ENCODE assay signal across 43 cellular contexts in the genomic region with DNA sequence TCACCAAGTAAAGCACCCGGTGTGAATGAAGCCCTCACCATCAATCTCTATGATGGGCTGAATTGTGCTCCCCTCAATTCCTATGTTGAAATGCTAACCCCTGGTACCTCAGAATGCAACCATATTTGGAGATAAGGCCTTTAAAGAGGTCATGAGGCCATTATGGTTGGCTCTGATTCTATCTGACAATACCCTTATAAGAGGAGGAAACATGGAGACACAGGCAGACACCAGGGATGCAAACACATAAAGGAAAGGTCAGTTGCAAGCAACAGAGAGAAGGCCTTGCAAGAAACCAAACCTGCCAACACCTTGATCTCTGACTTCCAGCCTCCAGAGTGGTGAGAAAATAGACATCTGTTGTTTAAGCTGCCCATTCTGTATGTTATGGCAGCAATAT. TPM values are rescaled to one million over a fixed set of nuclear protein-coding genes. Genes with fewer than 3 reads are reported as not detected.
"Had no signal": no experiment of that assay in that cellular context is flagged by ENCODE, and none has a peak within 500 bp of the region (broad histone marks: within the 10 kb centered on the region; RNA-seq: fewer than 3 reads in every experiment).

No MANE protein-coding gene starts in this region.

- H3K36me3 ChIP-seq: adrenal gland, ascending aorta, brain microvascular endothelial cell, breast epithelium, cardiac muscle cell had no signal

- ATAC-seq: activated naive CD4-positive, alpha-beta T cell treated with anti-CD3 and anti-CD28 coated beads, Interleukin-2, amount 50 U/mL, for 72 hours; activated naive CD8-positive, alpha-beta T cell treated with anti-CD3 and anti-CD28 coated beads, Interleukin-2, amount 50 U/mL, for 24 hours; activated T-cell treated with anti-CD3 and anti-CD28 coated beads, Interleukin-2, amount 50 U/mL, for 4 hours; activated T-cell treated with anti-CD3 and anti-CD28 coated beads, Interleukin-2, amount 50 U/mL, for 72 hours; activated T-helper 17 cell treated with anti-CD3 and anti-CD28 coated beads, Interleukin-2, amount 50 U/mL, for 72 hours; body of pancreas had no signal

- H3K27ac Mint-ChIP-seq: activated naive CD4-positive, alpha-beta T cell treated with anti-CD3 and anti-CD28 coated beads for 36 hours; activated naive CD4-positive, alpha-beta T cell treated with anti-CD3 and anti-CD28 coated beads, Interleukin-2, amount 10 ng/mL, durations not matched to agents 7 days and 5 days; activated naive CD4-positive, alpha-beta T cell treated with anti-CD3 and anti-CD28 coated beads, Interleukin-2, amount 50 U/mL, for 24 hours; activated naive CD4-positive, alpha-beta T cell treated with anti-CD3 and anti-CD28 coated beads, Interleukin-2, amount 50 U/mL, for 72 hours; activated naive CD8-positive, alpha-beta T cell; activated naive CD8-positive, alpha-beta T cell treated with anti-CD3 and anti-CD28 coated beads for 36 hours; activated naive CD8-positive, alpha-beta T cell treated with anti-CD3 and anti-CD28 coated beads, Interleukin-2, amount 10 ng/mL, durations not matched to agents 7 days and 5 days; activated naive CD8-positive, alpha-beta T cell treated with anti-CD3 and anti-CD28 coated beads, Interleukin-2, amount 50 U/mL, for 24 hours; activated T-cell treated with anti-CD3 and anti-CD28 coated beads, Interleukin-2, amount 50 U/mL, for 24 hours; activated T-cell treated with anti-CD3 and anti-CD28 coated beads, Interleukin-2, amount 50 U/mL, for 72 hours; activated T-helper 1 cell treated with anti-CD3 and anti-CD28 coated beads, Interleukin-12 subunit alpha, Interleukin-12 subunit beta, Interleukin-2, Interleukin-4 antibody, amounts not matched to agents 30 ng/mL and 10 ng/mL and 1 ng/mL, durations not matched to agents 14 hours and 24 hours and 36 hours; activated T-helper 17 cell treated with anti-CD3 and anti-CD28 coated beads, Interleukin-2, amount 50 U/mL, for 72 hours; activated T-helper 2 cell treated with anti-CD3 and anti-CD28 coated beads, Interferon-gamma antibody, Interleukin-2, Interleukin-4, amounts not matched to agents 10 μg/mL and 5 μg/mL and 100 μg/mL, durations not matched to agents 14 hours and 24 hours and 36 hours; brain had no signal

- H3K4me3 ChIP-seq: adrenal gland, ascending aorta, body of pancreas, breast epithelium, cardiac muscle cell had no signal

- FAIRE-seq: astrocyte, bronchial epithelial cell had no signal

- H3K4me3 Mint-ChIP-seq: activated naive CD4-positive, alpha-beta T cell treated with anti-CD3 and anti-CD28 coated beads for 36 hours; activated naive CD4-positive, alpha-beta T cell treated with anti-CD3 and anti-CD28 coated beads, Interleukin-2, amount 10 ng/mL, durations not matched to agents 7 days and 5 days; activated naive CD4-positive, alpha-beta T cell treated with anti-CD3 and anti-CD28 coated beads, Interleukin-2, amount 50 U/mL, for 24 hours; activated naive CD8-positive, alpha-beta T cell; activated naive CD8-positive, alpha-beta T cell treated with anti-CD3 and anti-CD28 coated beads for 36 hours; activated naive CD8-positive, alpha-beta T cell treated with anti-CD3 and anti-CD28 coated beads, Interleukin-2, amount 10 ng/mL, durations not matched to agents 7 days and 5 days; activated naive CD8-positive, alpha-beta T cell treated with anti-CD3 and anti-CD28 coated beads, Interleukin-2, amount 50 U/mL, for 24 hours; activated T-cell treated with anti-CD3 and anti-CD28 coated beads, Interleukin-2, amount 50 U/mL, for 24 hours; activated T-cell treated with anti-CD3 and anti-CD28 coated beads, Interleukin-2, amount 50 U/mL, for 4 hours; activated T-cell treated with anti-CD3 and anti-CD28 coated beads, Interleukin-2, amount 50 U/mL, for 72 hours; activated T-helper 1 cell treated with anti-CD3 and anti-CD28 coated beads, Interleukin-12 subunit alpha, Interleukin-12 subunit beta, Interleukin-2, Interleukin-4 antibody, amounts not matched to agents 30 ng/mL and 10 ng/mL and 1 ng/mL, durations not matched to agents 14 hours and 24 hours and 36 hours; activated T-helper 17 cell treated with anti-CD3 and anti-CD28 coated beads, Interleukin-2, amount 50 U/mL, for 72 hours; brain; central memory CD8-positive, alpha-beta T cell had no signal

- DNase-seq: activated effector memory CD4-positive, alpha-beta T cell treated with anti-CD3 and anti-CD28 coated beads, Interleukin-2, amount 50 U/mL, for 16 hours; activated effector memory CD4-positive, alpha-beta T cell treated with Interleukin-2 at 50 U/mL for 16 hours; activated gamma-delta T cell; activated gamma-delta T cell treated with Interleukin-2 at 50 U/mL for 16 hours; activated naive CD4-positive, alpha-beta T cell; activated naive CD4-positive, alpha-beta T cell treated with anti-CD3 and anti-CD28 coated beads for 36 hours; activated naive CD4-positive, alpha-beta T cell treated with anti-CD3 and anti-CD28 coated beads, Interleukin-2, amount 10 ng/mL, durations not matched to agents 7 days and 5 days; activated naive CD4-positive, alpha-beta T cell treated with anti-CD3 and anti-CD28 coated beads, Interleukin-2, amount 50 U/mL, for 16 hours; activated naive CD4-positive, alpha-beta T cell treated with Interleukin-2 at 50 U/mL for 16 hours; activated naive CD8-positive, alpha-beta T cell treated with anti-CD3 and anti-CD28 coated beads for 36 hours; activated naive CD8-positive, alpha-beta T cell treated with anti-CD3 and anti-CD28 coated beads, Interleukin-2, amount 10 ng/mL, durations not matched to agents 7 days and 5 days; activated naive CD8-positive, alpha-beta T cell treated with anti-CD3 and anti-CD28 coated beads, Interleukin-2, amount 50 U/mL, for 24 hours; activated T-cell treated with anti-CD3 and anti-CD28 coated beads, Interleukin-2, amount 50 U/mL, for 24 hours; activated T-cell treated with anti-CD3 and anti-CD28 coated beads, Interleukin-2, amount 50 U/mL, for 4 hours; activated T-cell treated with anti-CD3 and anti-CD28 coated beads, Interleukin-2, amount 50 U/mL, for 48 hours; activated T-cell treated with anti-CD3 and anti-CD28 coated beads, Interleukin-2, amount 50 U/mL, for 72 hours; adrenal gland; amniotic stem cell; amygdala; anterior cingulate cortex; aorta; body of pancreas; brain microvascular endothelial cell; caudate nucleus; central memory CD4-positive, alpha-beta T cell; cerebellar nuclear complex had no signal

- H3K27ac ChIP-seq: adrenal gland, ascending aorta, body of pancreas, brain microvascular endothelial cell, breast epithelium, cardiac muscle cell had no signal

- H3K36me3 Mint-ChIP-seq: activated naive CD4-positive, alpha-beta T cell treated with anti-CD3 and anti-CD28 coated beads, Interleukin-2, amount 10 ng/mL, durations not matched to agents 7 days and 5 days; activated naive CD4-positive, alpha-beta T cell treated with anti-CD3 and anti-CD28 coated beads, Interleukin-2, amount 50 U/mL, for 24 hours; activated naive CD4-positive, alpha-beta T cell treated with anti-CD3 and anti-CD28 coated beads, Interleukin-2, amount 50 U/mL, for 72 hours; activated naive CD8-positive, alpha-beta T cell; activated naive CD8-positive, alpha-beta T cell treated with anti-CD3 and anti-CD28 coated beads for 36 hours; activated naive CD8-positive, alpha-beta T cell treated with anti-CD3 and anti-CD28 coated beads, Interleukin-2, amount 10 ng/mL, durations not matched to agents 7 days and 5 days; brain had no signal

- H3K4me1 Mint-ChIP-seq: activated naive CD4-positive, alpha-beta T cell treated with anti-CD3 and anti-CD28 coated beads, Interleukin-2, amount 10 ng/mL, durations not matched to agents 7 days and 5 days; activated naive CD4-positive, alpha-beta T cell treated with anti-CD3 and anti-CD28 coated beads, Interleukin-2, amount 50 U/mL, for 24 hours; activated naive CD8-positive, alpha-beta T cell treated with anti-CD3 and anti-CD28 coated beads for 36 hours; activated naive CD8-positive, alpha-beta T cell treated with anti-CD3 and anti-CD28 coated beads, Interleukin-2, amount 10 ng/mL, durations not matched to agents 7 days and 5 days; activated naive CD8-positive, alpha-beta T cell treated with anti-CD3 and anti-CD28 coated beads, Interleukin-2, amount 50 U/mL, for 24 hours; activated T-helper 17 cell treated with anti-CD3 and anti-CD28 coated beads, Interleukin-2, amount 50 U/mL, for 72 hours; brain; central memory CD8-positive, alpha-beta T cell had no signal

- H3K4me1 ChIP-seq: adrenal gland, ascending aorta, body of pancreas, breast epithelium had no signal

- H3K9me3 ChIP-seq: adrenal gland, ascending aorta, body of pancreas, breast epithelium had no signal

- H3K9me3 Mint-ChIP-seq: activated naive CD4-positive, alpha-beta T cell treated with anti-CD3 and anti-CD28 coated beads for 36 hours; activated naive CD4-positive, alpha-beta T cell treated with anti-CD3 and anti-CD28 coated beads, Interleukin-2, amount 10 ng/mL, durations not matched to agents 7 days and 5 days; activated naive CD4-positive, alpha-beta T cell treated with anti-CD3 and anti-CD28 coated beads, Interleukin-2, amount 50 U/mL, for 24 hours; activated naive CD4-positive, alpha-beta T cell treated with anti-CD3 and anti-CD28 coated beads, Interleukin-2, amount 50 U/mL, for 72 hours; activated naive CD8-positive, alpha-beta T cell treated with anti-CD3 and anti-CD28 coated beads for 36 hours; activated naive CD8-positive, alpha-beta T cell treated with anti-CD3 and anti-CD28 coated beads, Interleukin-2, amount 10 ng/mL, durations not matched to agents 7 days and 5 days; activated naive CD8-positive, alpha-beta T cell treated with anti-CD3 and anti-CD28 coated beads, Interleukin-2, amount 50 U/mL, for 24 hours; activated T-cell treated with anti-CD3 and anti-CD28 coated beads, Interleukin-2, amount 50 U/mL, for 24 hours; activated T-cell treated with anti-CD3 and anti-CD28 coated beads, Interleukin-2, amount 50 U/mL, for 4 hours; activated T-cell treated with anti-CD3 and anti-CD28 coated beads, Interleukin-2, amount 50 U/mL, for 72 hours; activated T-helper 1 cell treated with anti-CD3 and anti-CD28 coated beads, Interleukin-12 subunit alpha, Interleukin-12 subunit beta, Interleukin-2, Interleukin-4 antibody, amounts not matched to agents 30 ng/mL and 10 ng/mL and 1 ng/mL, durations not matched to agents 14 hours and 24 hours and 36 hours; activated T-helper 17 cell treated with anti-CD3 and anti-CD28 coated beads, Interleukin-2, amount 50 U/mL, for 72 hours; activated T-helper 2 cell treated with anti-CD3 and anti-CD28 coated beads, Interferon-gamma antibody, Interleukin-2, Interleukin-4, amounts not matched to agents 10 μg/mL and 5 μg/mL and 100 μg/mL, durations not matched to agents 14 hours and 24 hours and 36 hours; brain; central memory CD8-positive, alpha-beta T cell had no signal

- H3K27me3 ChIP-seq: adrenal gland, ascending aorta, body of pancreas, breast epithelium, cardiac muscle cell had no signal

RNA-seq across cellular contexts. Expression of a gene that starts 13.3 kb away (rescaled TPM):
- total RNA-seq: activated naive CD4-positive, alpha-beta T cell treated with anti-CD3 and anti-CD28 coated beads for 36 hours; activated naive CD4-positive, alpha-beta T cell treated with anti-CD3 and anti-CD28 coated beads, Interleukin-2, amount 50 U/mL, for 72 hours; activated naive CD8-positive, alpha-beta T cell treated with anti-CD3 and anti-CD28 coated beads for 36 hours; activated naive CD8-positive, alpha-beta T cell treated with anti-CD3 and anti-CD28 coated beads, Interleukin-2, amount 10 ng/mL, durations not matched to agents 7 days and 5 days; activated T-cell treated with anti-CD3 and anti-CD28 coated beads, Interleukin-2, amount 50 U/mL, for 4 hours; activated T-cell treated with anti-CD3 and anti-CD28 coated beads, Interleukin-2, amount 50 U/mL, for 72 hours; activated T-helper 1 cell treated with anti-CD3 and anti-CD28 coated beads, Interleukin-12 subunit alpha, Interleukin-12 subunit beta, Interleukin-2, Interleukin-4 antibody, amounts not matched to agents 30 ng/mL and 10 ng/mL and 1 ng/mL, durations not matched to agents 14 hours and 24 hours and 36 hours; activated T-helper 17 cell treated with anti-CD3 and anti-CD28 coated beads, Interleukin-2, amount 50 U/mL, for 72 hours; activated T-helper 2 cell treated with anti-CD3 and anti-CD28 coated beads, Interferon-gamma antibody, Interleukin-2, Interleukin-4, amounts not matched to agents 10 μg/mL and 5 μg/mL and 100 μg/mL, durations not matched to agents 14 hours and 24 hours and 36 hours; aorta; ascending aorta; body of pancreas; breast epithelium; bronchial epithelial cell; cardiac muscle cell; cardiac septum; cerebellum; chondrocyte had no signal
- polyA plus RNA-seq: adipose tissue, aorta, cardiac muscle cell had no signal

RNA-seq across cellular contexts. Expression of a gene that starts 24.9 kb away (rescaled TPM):
- total RNA-seq: ascending aorta had no signal
- polyA plus RNA-seq: aorta had no signal

RNA-seq across cellular contexts. Expression of a gene that starts 25.6 kb away (rescaled TPM):
- total RNA-seq: activated naive CD4-positive, alpha-beta T cell treated with anti-CD3 and anti-CD28 coated beads for 36 hours; activated naive CD8-positive, alpha-beta T cell treated with anti-CD3 and anti-CD28 coated beads for 36 hours; activated naive CD8-positive, alpha-beta T cell treated with anti-CD3 and anti-CD28 coated beads, Interleukin-2, amount 10 ng/mL, durations not matched to agents 7 days and 5 days; activated T-helper 1 cell treated with anti-CD3 and anti-CD28 coated beads, Interleukin-12 subunit alpha, Interleukin-12 subunit beta, Interleukin-2, Interleukin-4 antibody, amounts not matched to agents 30 ng/mL and 10 ng/mL and 1 ng/mL, durations not matched to agents 14 hours and 24 hours and 36 hours; activated T-helper 17 cell treated with anti-CD3 and anti-CD28 coated beads, Interleukin-2, amount 50 U/mL, for 72 hours; activated T-helper 2 cell treated with anti-CD3 and anti-CD28 coated beads, Interferon-gamma antibody, Interleukin-2, Interleukin-4, amounts not matched to agents 10 μg/mL and 5 μg/mL and 100 μg/mL, durations not matched to agents 14 hours and 24 hours and 36 hours; aorta; ascending aorta; astrocyte; body of pancreas; bronchial epithelial cell; cardiac muscle cell; cerebellum; chondrocyte had no signal
- polyA plus RNA-seq: aorta, cardiac muscle cell had no signal
